In the genomic region with DNA sequence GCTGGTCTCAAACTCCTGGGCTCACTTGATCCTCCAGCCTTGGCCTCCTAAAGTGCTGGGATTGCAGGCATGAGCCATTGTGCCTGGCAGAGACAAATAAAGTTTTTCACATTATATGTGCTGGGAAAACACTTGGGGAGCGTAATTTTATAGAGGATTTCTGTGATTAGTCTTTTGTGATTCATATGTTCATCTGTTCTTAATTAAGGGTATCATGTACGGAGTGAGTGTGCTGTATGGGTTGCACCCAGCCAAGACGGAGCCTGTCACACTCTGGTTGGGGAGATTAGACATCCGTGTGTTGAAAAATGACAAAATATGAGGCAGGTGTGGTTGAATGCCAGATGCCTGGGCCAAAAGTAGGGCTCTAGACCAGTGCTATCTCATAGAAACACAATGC, we compare ENCODE assay signal across 19 cellular contexts. TPM values are rescaled to one million over a fixed set of nuclear protein-coding genes. Genes with fewer than 3 reads are reported as not detected.
"Had no signal": no experiment of that assay in that cellular context is flagged by ENCODE, and none has a peak within 500 bp of the region (broad histone marks: within the 10 kb centered on the region; RNA-seq: fewer than 3 reads in every experiment).

No MANE protein-coding gene starts in this region.

- H3K36me3 ChIP-seq: left lung, right lobe of liver, tibial artery had no signal

- ATAC-seq: activated CD4-positive, CD25-positive, alpha-beta regulatory T cell treated with anti-CD3 and anti-CD28 coated beads, Interleukin-2, amount 50 U/mL, for 24 hours; activated T-cell treated with anti-CD3 and anti-CD28 coated beads, Interleukin-2, amount 50 U/mL, for 72 hours; left lung; naive thymus-derived CD4-positive, alpha-beta T cell; right lobe of liver had no signal

- DNase-seq: activated CD4-positive, alpha-beta memory T cell treated with anti-CD3 and anti-CD28 coated beads, Interleukin-2, amount 10 ng/mL, durations not matched to agents 7 days and 5 days; activated CD4-positive, alpha-beta T cell treated with anti-CD3 and anti-CD28 coated beads, Interleukin-2, amount 10 ng/mL, durations not matched to agents 24 days and 14 days; activated effector memory CD4-positive, alpha-beta T cell treated with Interleukin-2 at 50 U/mL for 16 hours; activated naive CD4-positive, alpha-beta T cell treated with anti-CD3 and anti-CD28 coated beads, Interleukin-2, amount 10 ng/mL, durations not matched to agents 7 days and 5 days; activated T-cell treated with anti-CD3 and anti-CD28 coated beads, Interleukin-2, amount 50 U/mL, for 72 hours; dermis blood vessel endothelial cell; effector CD8-positive, alpha-beta T cell; erythroblast; kidney; left lung; naive thymus-derived CD4-positive, alpha-beta T cell; occipital lobe; right lobe of liver; stimulated activated CD4-positive, alpha-beta T cell treated with anti-CD3 and anti-CD28 coated beads, Interleukin-1b, Interleukin-23, amount 100 ng/mL, for 48 hours; tibial artery had no signal

- H3K27me3 ChIP-seq: right lobe of liver had no signal

- H3K27ac ChIP-seq: left lung, right lobe of liver, skin epidermis, tibial artery, VCaP had no signal

- H3K4me3 ChIP-seq: left lung, right lobe of liver, skin epidermis, tibial artery had no signal

- H3K9me3 ChIP-seq: left lung, right lobe of liver, tibial artery had no signal

- H3K4me1 ChIP-seq: tibial artery had no signal

RNA-seq across cellular contexts. Expression of a gene that starts 10.3 kb away (rescaled TPM):
- total RNA-seq: activated CD4-positive, alpha-beta T cell treated with anti-CD3 and anti-CD28 coated beads, Interleukin-2, amount 10 ng/mL, durations not matched to agents 24 days and 14 days; activated T-cell treated with anti-CD3 and anti-CD28 coated beads, Interleukin-2, amount 50 U/mL, for 72 hours; fibroblast of villous mesenchyme had no signal
